In genomic region chr2:55161295-55162210, GRCh38 we compare ENCODE assay signal across 15 cellular contexts.
DNase-seq lines count a peak whose midpoint lies in the region; ATAC-seq lines count a peak whose summit lies in the region.
"Had no signal": no experiment of that assay in that cellular context is flagged by ENCODE, and none has a peak within 500 bp of the region (broad histone marks: within the 10 kb centered on the region; RNA-seq: fewer than 3 reads in every experiment).

No MANE protein-coding gene starts in this region.

- H3K9me3 ChIP-seq in naive thymus-derived CD4-positive, alpha-beta T cell (ENCODE audit: control insufficient read depth in 2 of 3, low read length in 3 of 3) = no peaks in the 10 kb centered on the region

- no peaks in the 10 kb centered on the region for H3K27me3 Mint-ChIP-seq in stimulated activated naive B cell treated with anti-CD40 and anti-IgM and Interleukin-4, amounts not matched to agents 10 μg/mL and 1 μg/mL and 100 μg/mL, for 72 hours
- peaks cover 0 to 7% (median 0%) of the 10 kb centered on the region in 5 donors for H3K27me3 Mint-ChIP-seq in naive thymus-derived CD4-positive, alpha-beta T cell
- H3K27me3 Mint-ChIP-seq: CD4-positive, alpha-beta T cell had no signal

- H3K4me1 ChIP-seq in naive thymus-derived CD4-positive, alpha-beta T cell (ENCODE audit: control insufficient read depth in 2 of 2, insufficient read depth in 2 of 2, low read length in 2 of 2) = no peaks in the 10 kb centered on the region

- peaks cover 6 to 13% of the 10 kb centered on the region in 2 donors for H3K4me1 Mint-ChIP-seq in stimulated activated naive B cell treated with anti-CD40 and anti-IgM and Interleukin-4, amounts not matched to agents 10 μg/mL and 1 μg/mL and 100 μg/mL, for 72 hours
- H3K4me1 Mint-ChIP-seq in naive thymus-derived CD4-positive, alpha-beta T cell = peaks cover 8 to 17% (median 11%) of the 10 kb centered on the region in 7 donors

- no peak for ATAC-seq in stimulated activated naive B cell treated with anti-CD40 and anti-IgM and Interleukin-4, amounts not matched to agents 10 μg/mL and 1 μg/mL and 100 μg/mL, for 72 hours (replicated peaks)
- ATAC-seq in naive thymus-derived CD4-positive, alpha-beta T cell = no peak
- ATAC-seq: HCT116 had no signal

- H3K9me3 Mint-ChIP-seq in stimulated activated naive B cell treated with anti-CD40 and anti-IgM and Interleukin-4, amounts not matched to agents 10 μg/mL and 1 μg/mL and 100 μg/mL, for 72 hours = no peaks in the 10 kb centered on the region
- H3K9me3 Mint-ChIP-seq in naive thymus-derived CD4-positive, alpha-beta T cell = no peaks in the 10 kb centered on the region
- H3K9me3 Mint-ChIP-seq: CD4-positive, alpha-beta T cell had no signal

- POLR2A ChIA-PET in naive thymus-derived CD4-positive, alpha-beta T cell (lab: Charles Lee) = interaction anchor here (0.6 kb wide), 1 partner anchor 121 kb away, joined by 7 read pairs; no protein-coding TSS in a partner anchor

- H3K27me3 ChIP-seq in naive thymus-derived CD4-positive, alpha-beta T cell (ENCODE audit: control insufficient read depth in 2 of 2, insufficient read depth in 2 of 2, low read length in 2 of 2) = no peaks in the 10 kb centered on the region

- H3K4me3 ChIP-seq in skin epidermis = no peak overlapping the region
- no peak overlapping the region for H3K4me3 ChIP-seq in naive thymus-derived CD4-positive, alpha-beta T cell (ENCODE audit: low read length)

- no peak overlapping the region for H3K27ac Mint-ChIP-seq in stimulated activated naive B cell treated with anti-CD40 and anti-IgM and Interleukin-4, amounts not matched to agents 10 μg/mL and 1 μg/mL and 100 μg/mL, for 72 hours
- H3K27ac Mint-ChIP-seq in naive thymus-derived CD4-positive, alpha-beta T cell = no peak overlapping the region
- H3K27ac Mint-ChIP-seq: CD4-positive, alpha-beta T cell had no signal

- H3K36me3 Mint-ChIP-seq in stimulated activated naive B cell treated with anti-CD40 and anti-IgM and Interleukin-4, amounts not matched to agents 10 μg/mL and 1 μg/mL and 100 μg/mL, for 72 hours = no peaks in the 10 kb centered on the region
- no peaks in the 10 kb centered on the region for H3K36me3 Mint-ChIP-seq in naive thymus-derived CD4-positive, alpha-beta T cell

- H3K4me3 Mint-ChIP-seq in stimulated activated naive B cell treated with anti-CD40 and anti-IgM and Interleukin-4, amounts not matched to agents 10 μg/mL and 1 μg/mL and 100 μg/mL, for 72 hours = no peak overlapping the region
- H3K4me3 Mint-ChIP-seq in naive thymus-derived CD4-positive, alpha-beta T cell = no peak overlapping the region
- H3K4me3 Mint-ChIP-seq: CD4-positive, alpha-beta T cell had no signal

- intact Hi-C loops in head of caudate nucleus (cut with DNase I) = loop anchor here (10.0 kb wide), 2 partner anchors 147 to 437 kb away; partner anchors contain the start of gene EML6
- intact Hi-C loops in naive thymus-derived CD4-positive, alpha-beta T cell (cut with micrococcal nuclease) = no loop called here

- peak overlapping the region in 13 of 21 experiments; percentile 15 to 75 (median 54) for H3K27ac ChIP-seq in skin epidermis
- H3K27ac ChIP-seq in naive thymus-derived CD4-positive, alpha-beta T cell (ENCODE audit: low read depth, low read length) = no peak overlapping the region

- CTCF ChIA-PET in naive thymus-derived CD4-positive, alpha-beta T cell (lab: Charles Lee) = interaction anchor here (0.5 to 1.0 kb wide), 3 partner anchors 11 to 59 kb away, joined by 3 to 4 read pairs (median 4); no protein-coding TSS in a partner anchor

- no peaks in the 10 kb centered on the region for H3K36me3 ChIP-seq in naive thymus-derived CD4-positive, alpha-beta T cell (ENCODE audit: control insufficient read depth in 2 of 3, insufficient read depth in 3 of 3, low read length in 3 of 3)

- peak; percentile 64 for DNase-seq in MV-4-11 (lab: John Stamatoyannopoulos, UW)
- DNase-seq in UCSD-AML1 (lab: John Stamatoyannopoulos, UW; ENCODE audit: unreplicated experiment) = peak; percentile 18
- peak in 33 of 42 donors; percentile 22 to 90 (median 68) for DNase-seq in head of caudate nucleus
- DNase-seq in NCI-H187 treated with DMSO at 0.1 percent for 48 hours (lab: John Stamatoyannopoulos, UW) = no peak
- no peak for DNase-seq in stimulated activated naive B cell treated with anti-CD40 and anti-IgM and Interleukin-4, amounts not matched to agents 10 μg/mL and 1 μg/mL and 100 μg/mL, for 72 hours
- DNase-seq in naive thymus-derived CD4-positive, alpha-beta T cell = no peak
- DNase-seq: activated CD4-positive, alpha-beta T cell treated with anti-CD3 and anti-CD28 coated beads, Interleukin-2, amount 50 U/mL, for 1 hour; CD4-positive, alpha-beta T cell; GF-D8; NCI-H1694 treated with DMSO at 0.1 percent for 48 hours; OCI-M1; retina; T-helper 1 cell had no signal

Comparison
In these comparisons a context has a peak if more than half of its experiments do, and no peak if none do; other contexts are left out.
1. DNase-seq: peak in MV-4-11 (single experiment), UCSD-AML1 (single experiment) and head of caudate nucleus (33 of 42); none in NCI-H187 treated with DMSO at 0.1 percent for 48 hours (single experiment), stimulated activated naive B cell treated with anti-CD40 and anti-IgM and Interleukin-4, amounts not matched to agents 10 μg/mL and 1 μg/mL and 100 μg/mL, for 72 hours (single experiment) and naive thymus-derived CD4-positive, alpha-beta T cell (0 of 9).